Comparison of ENCODE assay signal across 9 cellular contexts in the genomic region with DNA sequence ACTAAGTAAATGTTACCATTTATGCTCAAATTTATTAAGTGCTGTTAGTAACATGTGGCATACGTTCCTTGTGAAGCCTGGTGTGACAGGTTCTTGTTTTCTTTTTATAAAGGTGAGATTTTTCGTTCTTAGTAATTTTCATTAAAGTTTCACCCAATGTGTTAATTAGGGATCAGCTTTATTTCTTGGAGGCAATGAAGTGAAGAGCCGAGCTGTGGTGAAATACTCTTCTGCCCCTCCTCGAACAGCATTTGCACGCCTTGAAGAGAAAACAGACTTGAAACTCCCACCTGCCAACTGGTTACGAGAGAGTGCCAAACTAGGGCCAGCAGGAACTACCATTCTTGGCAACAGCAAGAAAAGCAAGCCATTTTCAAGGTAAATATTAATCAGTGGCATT. TPM values are rescaled to one million over a fixed set of nuclear protein-coding genes. Genes with fewer than 3 reads are reported as not detected.
A peak's percentile ranks its signal among the peaks of the same experiment; 100 is the strongest.
DNase-seq lines count a peak whose midpoint lies in the region; ATAC-seq and TF ChIP-seq lines count a peak whose summit lies in the region.
"Had no signal": no experiment of that assay in that cellular context is flagged by ENCODE, and none has a peak within 500 bp of the region (broad histone marks: within the 10 kb centered on the region; RNA-seq: fewer than 3 reads in every experiment).

No MANE protein-coding gene starts in this region.

- no peak overlapping the region for H3K4me3 ChIP-seq in lower leg skin (ENCODE audit: low read depth, poor library complexity, severe bottlenecking)

- WGBS in lower leg skin, 2 donors: 88 to 92% methylated on average over 6 of the region's 6 CpGs

- H3K4me3 Mint-ChIP-seq in activated T-cell treated with anti-CD3 and anti-CD28 coated beads, Interleukin-2, amount 50 U/mL, for 72 hours: peak overlapping the region; percentile 68 to 97
- peak overlapping the region; percentile 96 for H3K4me3 Mint-ChIP-seq in activated naive CD8-positive, alpha-beta T cell
- H3K4me3 Mint-ChIP-seq in stimulated activated effector memory CD8-positive, alpha-beta T cell treated with anti-CD3 and anti-CD28 coated beads, Interleukin-12 subunit alpha, Interleukin-12 subunit beta, amount 100 ng/mL, for 72 hours: peak overlapping the region; percentile 91

- H3K27ac Mint-ChIP-seq in activated T-cell treated with anti-CD3 and anti-CD28 coated beads, Interleukin-2, amount 50 U/mL, for 72 hours: peak overlapping the region; percentile 22
- peak overlapping the region; percentile 77 for H3K27ac Mint-ChIP-seq in activated naive CD8-positive, alpha-beta T cell
- H3K27ac Mint-ChIP-seq in stimulated activated effector memory CD8-positive, alpha-beta T cell treated with anti-CD3 and anti-CD28 coated beads, Interleukin-12 subunit alpha, Interleukin-12 subunit beta, amount 100 ng/mL, for 72 hours: no peak overlapping the region

- DNase-seq in activated T-cell treated with anti-CD3 and anti-CD28 coated beads, Interleukin-2, amount 50 U/mL, for 72 hours: no peak
- DNase-seq in activated T-cell treated with anti-CD3 and anti-CD28 coated beads, Interleukin-2, amount 50 U/mL, for 1 hour: no peak
- no peak for DNase-seq in stimulated activated effector memory CD8-positive, alpha-beta T cell treated with anti-CD3 and anti-CD28 coated beads, Interleukin-12 subunit alpha, Interleukin-12 subunit beta, amount 100 ng/mL, for 72 hours (ENCODE audit: low spot score in 2 of 2)
- no peak for DNase-seq in SHP77 treated with DMSO at 0.1 percent for 48 hours (lab: John Stamatoyannopoulos, UW)
- DNase-seq in DMS53 (lab: John Stamatoyannopoulos, UW): no peak
- DNase-seq in lower leg skin (ENCODE audit: low spot score in 2 of 2): no peak

- no peak for ATAC-seq in activated T-cell treated with anti-CD3 and anti-CD28 coated beads, Interleukin-2, amount 50 U/mL, for 72 hours (replicated peaks in 1 of 2)
- ATAC-seq in HG02938 (IDR thresholded peaks at IDR 0.05; ENCODE audit: unreplicated experiment): peak; percentile 23
- ATAC-seq in stimulated activated effector memory CD8-positive, alpha-beta T cell treated with anti-CD3 and anti-CD28 coated beads, Interleukin-12 subunit alpha, Interleukin-12 subunit beta, amount 100 ng/mL, for 72 hours: no peak

- H3K36me3 Mint-ChIP-seq in activated T-cell treated with anti-CD3 and anti-CD28 coated beads, Interleukin-2, amount 50 U/mL, for 72 hours (ENCODE audit: insufficient read depth in 2 of 2): peaks cover 6 to 40% of the 10 kb centered on the region in 2 donors
- peaks cover 13% of the 10 kb centered on the region for H3K36me3 Mint-ChIP-seq in activated naive CD8-positive, alpha-beta T cell
- peaks cover 60% of the 10 kb centered on the region for H3K36me3 Mint-ChIP-seq in stimulated activated effector memory CD8-positive, alpha-beta T cell treated with anti-CD3 and anti-CD28 coated beads, Interleukin-12 subunit alpha, Interleukin-12 subunit beta, amount 100 ng/mL, for 72 hours

- H3K4me1 Mint-ChIP-seq in activated T-cell treated with anti-CD3 and anti-CD28 coated beads, Interleukin-2, amount 50 U/mL, for 72 hours (ENCODE audit: low read depth): peaks cover 30% of the 10 kb centered on the region
- peaks cover 34% of the 10 kb centered on the region for H3K4me1 Mint-ChIP-seq in activated naive CD8-positive, alpha-beta T cell (ENCODE audit: low read depth)
- peaks cover 6% of the 10 kb centered on the region for H3K4me1 Mint-ChIP-seq in stimulated activated effector memory CD8-positive, alpha-beta T cell treated with anti-CD3 and anti-CD28 coated beads, Interleukin-12 subunit alpha, Interleukin-12 subunit beta, amount 100 ng/mL, for 72 hours

- TF ChIP-seq POLR2A in lower leg skin (IDR thresholded peaks at IDR 0.05): no peak

- TF ChIP-seq CTCF in lower leg skin (IDR thresholded peaks at IDR 0.05): no peak

- no peaks in the 10 kb centered on the region for H3K27me3 Mint-ChIP-seq in activated T-cell treated with anti-CD3 and anti-CD28 coated beads, Interleukin-2, amount 50 U/mL, for 72 hours (ENCODE audit: low read depth)
- no peaks in the 10 kb centered on the region for H3K27me3 Mint-ChIP-seq in activated naive CD8-positive, alpha-beta T cell

- intact Hi-C loops in lower leg skin (cut with DNase I; ENCODE audit: low total_unique reads): no loop called here

- peaks cover 0 to 2% of the 10 kb centered on the region in 2 donors for H3K9me3 Mint-ChIP-seq in activated T-cell treated with anti-CD3 and anti-CD28 coated beads, Interleukin-2, amount 50 U/mL, for 72 hours
- H3K9me3 Mint-ChIP-seq in activated naive CD8-positive, alpha-beta T cell (ENCODE audit: low read depth): no peaks in the 10 kb centered on the region
- no peaks in the 10 kb centered on the region for H3K9me3 Mint-ChIP-seq in stimulated activated effector memory CD8-positive, alpha-beta T cell treated with anti-CD3 and anti-CD28 coated beads, Interleukin-12 subunit alpha, Interleukin-12 subunit beta, amount 100 ng/mL, for 72 hours

RNA-seq across cellular contexts. Expression of gene EDRF1, which starts 1.5 kb away (rescaled TPM):
- 10 to 100 TPM; 25.1 to 26.3 TPM for total RNA-seq in activated T-cell treated with anti-CD3 and anti-CD28 coated beads, Interleukin-2, amount 50 U/mL, for 72 hours
- total RNA-seq in lower leg skin: 10 to 100 TPM; 12.8 to 20.8 (median 19.3) TPM

RNA-seq across cellular contexts. Expression of gene TEX36, which starts 38.1 kb away (rescaled TPM):
- not detected for total RNA-seq in activated T-cell treated with anti-CD3 and anti-CD28 coated beads, Interleukin-2, amount 50 U/mL, for 72 hours
- not detected for total RNA-seq in lower leg skin
- total RNA-seq: temporal lobe had no signal

RNA-seq across cellular contexts. Expression of gene MMP21, which starts 54.6 kb away (rescaled TPM):
- not detected for total RNA-seq in activated T-cell treated with anti-CD3 and anti-CD28 coated beads, Interleukin-2, amount 50 U/mL, for 72 hours
- not detected for total RNA-seq in lower leg skin
